29 cellular contexts compared by ENCODE assay signal in the genomic region with DNA sequence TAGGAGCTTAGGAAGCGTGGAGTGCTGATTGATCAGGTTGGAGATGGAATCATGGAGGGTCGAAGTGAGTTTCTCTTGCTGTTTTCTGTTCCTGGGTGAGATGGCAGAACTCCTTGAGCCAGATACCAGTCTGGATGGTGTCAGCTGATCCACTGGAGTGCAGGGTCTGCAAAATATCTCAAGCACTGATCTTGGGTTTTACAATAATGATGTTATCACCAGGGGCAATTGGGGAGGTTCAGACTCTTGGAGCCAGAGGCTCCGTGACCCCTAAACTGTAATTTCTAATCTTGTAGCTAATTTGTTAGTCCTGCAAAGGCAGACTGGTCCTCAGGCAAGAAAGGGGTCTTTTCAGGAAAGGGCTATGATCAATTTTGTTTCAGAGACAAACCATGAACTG.
DNase-seq lines count a peak whose midpoint lies in the region; ATAC-seq and TF ChIP-seq lines count a peak whose summit lies in the region.
"Had no signal": no experiment of that assay in that cellular context is flagged by ENCODE, and none has a peak within 500 bp of the region (broad histone marks: within the 10 kb centered on the region; RNA-seq: fewer than 3 reads in every experiment).

No MANE protein-coding gene starts in this region.

- no peaks in the 10 kb centered on the region for H3K27me3 ChIP-seq in CD4-positive, alpha-beta T cell (ENCODE audit: control insufficient read depth, insufficient read depth, low read length)
- no peaks in the 10 kb centered on the region for H3K27me3 ChIP-seq in naive thymus-derived CD4-positive, alpha-beta T cell (ENCODE audit: control insufficient read depth in 2 of 2, insufficient read depth in 2 of 2, low read length in 2 of 2)
- H3K27me3 ChIP-seq: heart left ventricle, pancreas, right lobe of liver, upper lobe of right lung had no signal

- POLR2A ChIA-PET in activated CD4-positive, alpha-beta T cell treated with anti-CD3 and anti-CD28 coated beads for 36 hours (lab: Charles Lee): no interaction called here
- POLR2A ChIA-PET in activated CD4-positive, alpha-beta T cell treated with anti-CD3 and anti-CD28 coated beads, Interleukin-2, amount 10 ng/mL, durations not matched to agents 7 days and 5 days (lab: Charles Lee): no interaction called here
- POLR2A ChIA-PET in CD4-positive, alpha-beta T cell (lab: Charles Lee): no interaction called here
- POLR2A ChIA-PET in naive thymus-derived CD4-positive, alpha-beta T cell (lab: Charles Lee): no interaction called here

- peaks cover 48% of the 10 kb centered on the region for H3K36me3 Mint-ChIP-seq in activated CD4-positive, alpha-beta T cell treated with anti-CD3 and anti-CD28 coated beads for 36 hours (ENCODE audit: low read depth)
- H3K36me3 Mint-ChIP-seq in activated CD4-positive, alpha-beta T cell treated with anti-CD3 and anti-CD28 coated beads, Interleukin-2, amount 10 ng/mL, durations not matched to agents 7 days and 5 days (ENCODE audit: low read depth): peaks cover 77% of the 10 kb centered on the region
- peaks cover 99% of the 10 kb centered on the region for H3K36me3 Mint-ChIP-seq in CD4-positive, alpha-beta T cell (ENCODE audit: low read depth)
- H3K36me3 Mint-ChIP-seq in activated naive CD8-positive, alpha-beta T cell treated with anti-CD3 and anti-CD28 coated beads for 36 hours: peaks cover 38% of the 10 kb centered on the region
- peaks cover 27 to 65% (median 40%) of the 10 kb centered on the region in 5 donors for H3K36me3 Mint-ChIP-seq in naive thymus-derived CD4-positive, alpha-beta T cell

- H3K9me3 Mint-ChIP-seq in activated CD4-positive, alpha-beta T cell treated with anti-CD3 and anti-CD28 coated beads for 36 hours (ENCODE audit: low read depth): no peaks in the 10 kb centered on the region
- no peaks in the 10 kb centered on the region for H3K9me3 Mint-ChIP-seq in activated CD4-positive, alpha-beta T cell treated with anti-CD3 and anti-CD28 coated beads, Interleukin-2, amount 10 ng/mL, durations not matched to agents 7 days and 5 days
- no peaks in the 10 kb centered on the region for H3K9me3 Mint-ChIP-seq in CD4-positive, alpha-beta T cell
- H3K9me3 Mint-ChIP-seq in activated naive CD8-positive, alpha-beta T cell treated with anti-CD3 and anti-CD28 coated beads for 36 hours: no peaks in the 10 kb centered on the region
- peaks cover 0 to 2% (median 0%) of the 10 kb centered on the region in 11 donors for H3K9me3 Mint-ChIP-seq in naive thymus-derived CD4-positive, alpha-beta T cell
- H3K9me3 Mint-ChIP-seq: activated naive CD4-positive, alpha-beta T cell treated with anti-CD3 and anti-CD28 coated beads, Interleukin-2, amount 10 ng/mL, durations not matched to agents 7 days and 5 days; nephron; T-helper 2 cell treated with Interferon-gamma antibody and Interleukin-4, amounts not matched to agents 5 μg/mL and 100 μg/mL, for 36 hours had no signal

- no peak overlapping the region for H3K4me3 ChIP-seq in naive thymus-derived CD4-positive, alpha-beta T cell (ENCODE audit: low read length)
- H3K4me3 ChIP-seq: heart left ventricle, pancreas, right lobe of liver, SK-N-MC, upper lobe of right lung had no signal

- no peak for DNase-seq in activated CD4-positive, alpha-beta T cell treated with anti-CD3 and anti-CD28 coated beads for 36 hours
- no peak for DNase-seq in activated CD4-positive, alpha-beta T cell treated with anti-CD3 and anti-CD28 coated beads, Interleukin-2, amount 10 ng/mL, durations not matched to agents 7 days and 5 days
- no peak for DNase-seq in CD4-positive, alpha-beta T cell
- no peak for DNase-seq in activated naive CD8-positive, alpha-beta T cell treated with anti-CD3 and anti-CD28 coated beads for 36 hours
- no peak for DNase-seq in naive thymus-derived CD4-positive, alpha-beta T cell
- no peak for DNase-seq in sciatic nerve (ENCODE audit: low spot score)
- DNase-seq in NCI-H2107 (lab: John Stamatoyannopoulos, UW): no peak
- DNase-seq in ACHN: no peak
- DNase-seq: 8988T; activated CD4-positive, alpha-beta T cell treated with anti-CD3 and anti-CD28 coated beads, Interleukin-2, amount 50 U/mL, for 1 hour; activated naive CD4-positive, alpha-beta T cell treated with anti-CD3 and anti-CD28 coated beads, Interleukin-2, amount 10 ng/mL, durations not matched to agents 7 days and 5 days; AML-193; foreskin fibroblast; GDM1; heart left ventricle; left cardiac atrium; mammary epithelial cell; NCI-H1092 treated with DMSO at 0.1 percent for 48 hours; NCI-H187 treated with DMSO at 0.1 percent for 48 hours; NCI-H2227 treated with DMSO at 0.1 percent for 48 hours; pancreas; right lobe of liver; RPMI8226; upper lobe of right lung had no signal

- H3K4me3 Mint-ChIP-seq in activated CD4-positive, alpha-beta T cell treated with anti-CD3 and anti-CD28 coated beads for 36 hours: no peak overlapping the region
- no peak overlapping the region for H3K4me3 Mint-ChIP-seq in activated CD4-positive, alpha-beta T cell treated with anti-CD3 and anti-CD28 coated beads, Interleukin-2, amount 10 ng/mL, durations not matched to agents 7 days and 5 days
- no peak overlapping the region for H3K4me3 Mint-ChIP-seq in CD4-positive, alpha-beta T cell
- H3K4me3 Mint-ChIP-seq in activated naive CD8-positive, alpha-beta T cell treated with anti-CD3 and anti-CD28 coated beads for 36 hours: no peak overlapping the region
- no peak overlapping the region for H3K4me3 Mint-ChIP-seq in naive thymus-derived CD4-positive, alpha-beta T cell
- H3K4me3 Mint-ChIP-seq: activated naive CD4-positive, alpha-beta T cell treated with anti-CD3 and anti-CD28 coated beads, Interleukin-2, amount 10 ng/mL, durations not matched to agents 7 days and 5 days; nephron; T-helper 2 cell treated with Interferon-gamma antibody and Interleukin-4, amounts not matched to agents 5 μg/mL and 100 μg/mL, for 36 hours had no signal

- H3K9me3 ChIP-seq in CD4-positive, alpha-beta T cell (ENCODE audit: control insufficient read depth, low read length): no peaks in the 10 kb centered on the region
- no peaks in the 10 kb centered on the region for H3K9me3 ChIP-seq in naive thymus-derived CD4-positive, alpha-beta T cell (ENCODE audit: control insufficient read depth in 2 of 3, low read length in 3 of 3)
- H3K9me3 ChIP-seq: heart left ventricle, pancreas, right lobe of liver, upper lobe of right lung had no signal

- peaks cover 42 to 94% (median 53%) of the 10 kb centered on the region in 3 experiments for H3K36me3 ChIP-seq in naive thymus-derived CD4-positive, alpha-beta T cell (ENCODE audit: control insufficient read depth in 2 of 3, insufficient read depth in 3 of 3, low read length in 3 of 3)
- H3K36me3 ChIP-seq: pancreas had no signal

- H3K4me1 Mint-ChIP-seq in activated CD4-positive, alpha-beta T cell treated with anti-CD3 and anti-CD28 coated beads for 36 hours: peaks cover 13% of the 10 kb centered on the region
- H3K4me1 Mint-ChIP-seq in activated CD4-positive, alpha-beta T cell treated with anti-CD3 and anti-CD28 coated beads, Interleukin-2, amount 10 ng/mL, durations not matched to agents 7 days and 5 days: peaks cover 6% of the 10 kb centered on the region
- no peaks in the 10 kb centered on the region for H3K4me1 Mint-ChIP-seq in CD4-positive, alpha-beta T cell (ENCODE audit: low read depth)
- peaks cover 12% of the 10 kb centered on the region for H3K4me1 Mint-ChIP-seq in activated naive CD8-positive, alpha-beta T cell treated with anti-CD3 and anti-CD28 coated beads for 36 hours
- peaks cover 6 to 20% (median 14%) of the 10 kb centered on the region in 7 donors for H3K4me1 Mint-ChIP-seq in naive thymus-derived CD4-positive, alpha-beta T cell
- H3K4me1 Mint-ChIP-seq: activated naive CD4-positive, alpha-beta T cell treated with anti-CD3 and anti-CD28 coated beads, Interleukin-2, amount 10 ng/mL, durations not matched to agents 7 days and 5 days had no signal

- CTCF ChIA-PET in activated CD4-positive, alpha-beta T cell treated with anti-CD3 and anti-CD28 coated beads for 36 hours (lab: Charles Lee): interaction anchor here (0.6 to 1.6 kb wide), 4 partner anchors 17 to 176 kb away, joined by 3 to 4 read pairs (median 3); no protein-coding TSS in a partner anchor
- CTCF ChIA-PET in activated CD4-positive, alpha-beta T cell treated with anti-CD3 and anti-CD28 coated beads, Interleukin-2, amount 10 ng/mL, durations not matched to agents 7 days and 5 days (lab: Charles Lee): interaction anchor here (0.7 to 1.3 kb wide), 2 partner anchors 10 to 196 kb away, joined by 3 to 4 read pairs; no protein-coding TSS in a partner anchor
- CTCF ChIA-PET in CD4-positive, alpha-beta T cell (lab: Charles Lee): no interaction called here
- CTCF ChIA-PET in naive thymus-derived CD4-positive, alpha-beta T cell (lab: Charles Lee): no interaction called here

- no peak for TF ChIP-seq CTCF in CD4-positive, alpha-beta T cell (IDR thresholded peaks at IDR 0.05)

- intact Hi-C loops in activated CD4-positive, alpha-beta T cell treated with anti-CD3 and anti-CD28 coated beads for 36 hours (cut with DNase I, micrococcal nuclease): no loop called here
- intact Hi-C loops in CD4-positive, alpha-beta T cell (cut with DNase I, micrococcal nuclease): no loop called here
- intact Hi-C loops in naive thymus-derived CD4-positive, alpha-beta T cell (cut with micrococcal nuclease): loop anchor here in 1 of 2 donors (5.0 kb wide), 1 partner anchor 362 kb away; a partner anchor contains a TSS
- intact Hi-C loops in sciatic nerve (cut with DNase I): no loop called here

- no peaks in the 10 kb centered on the region for H3K27me3 Mint-ChIP-seq in activated CD4-positive, alpha-beta T cell treated with anti-CD3 and anti-CD28 coated beads for 36 hours
- H3K27me3 Mint-ChIP-seq in activated CD4-positive, alpha-beta T cell treated with anti-CD3 and anti-CD28 coated beads, Interleukin-2, amount 10 ng/mL, durations not matched to agents 7 days and 5 days: no peaks in the 10 kb centered on the region
- H3K27me3 Mint-ChIP-seq in CD4-positive, alpha-beta T cell: no peaks in the 10 kb centered on the region
- H3K27me3 Mint-ChIP-seq in activated naive CD8-positive, alpha-beta T cell treated with anti-CD3 and anti-CD28 coated beads for 36 hours: no peaks in the 10 kb centered on the region
- H3K27me3 Mint-ChIP-seq in naive thymus-derived CD4-positive, alpha-beta T cell: no peaks in the 10 kb centered on the region
- H3K27me3 Mint-ChIP-seq: activated naive CD4-positive, alpha-beta T cell treated with anti-CD3 and anti-CD28 coated beads, Interleukin-2, amount 10 ng/mL, durations not matched to agents 7 days and 5 days had no signal

- no peaks in the 10 kb centered on the region for H3K4me1 ChIP-seq in naive thymus-derived CD4-positive, alpha-beta T cell (ENCODE audit: control insufficient read depth in 2 of 2, insufficient read depth in 2 of 2, low read length in 2 of 2)
- H3K4me1 ChIP-seq: pancreas, right lobe of liver, upper lobe of right lung had no signal

- no peak for ATAC-seq in activated CD4-positive, alpha-beta T cell treated with anti-CD3 and anti-CD28 coated beads for 36 hours
- ATAC-seq in CD4-positive, alpha-beta T cell (ENCODE audit: poor library complexity): no peak
- ATAC-seq in naive thymus-derived CD4-positive, alpha-beta T cell: no peak
- no peak for ATAC-seq in sciatic nerve
- ATAC-seq: heart left ventricle, HepG2, left cardiac atrium, pancreas, right lobe of liver, upper lobe of right lung had no signal

- no peak overlapping the region for H3K27ac ChIP-seq in CD4-positive, alpha-beta T cell (ENCODE audit: low read depth, low read length)
- no peak overlapping the region for H3K27ac ChIP-seq in naive thymus-derived CD4-positive, alpha-beta T cell (ENCODE audit: low read depth, low read length)
- H3K27ac ChIP-seq: HL-60, pancreas, right lobe of liver, SK-N-MC, upper lobe of right lung had no signal

- in situ Hi-C loops in ACHN (cut with HindIII; ENCODE audit: low pct_ligation_motif_present, low pct_unique_long_range_greater_than_20kb, low sequenced_read_pairs): no loop called here

- peak overlapping the region; percentile 10 for H3K27ac Mint-ChIP-seq in activated CD4-positive, alpha-beta T cell treated with anti-CD3 and anti-CD28 coated beads for 36 hours
- H3K27ac Mint-ChIP-seq in activated CD4-positive, alpha-beta T cell treated with anti-CD3 and anti-CD28 coated beads, Interleukin-2, amount 10 ng/mL, durations not matched to agents 7 days and 5 days: no peak overlapping the region
- H3K27ac Mint-ChIP-seq in CD4-positive, alpha-beta T cell: peak overlapping the region; percentile 76
- peak overlapping the region; percentile 57 for H3K27ac Mint-ChIP-seq in activated naive CD8-positive, alpha-beta T cell treated with anti-CD3 and anti-CD28 coated beads for 36 hours
- H3K27ac Mint-ChIP-seq in naive thymus-derived CD4-positive, alpha-beta T cell: peak overlapping the region in 8 of 9 donors; percentile 49 to 80 (median 71)
- H3K27ac Mint-ChIP-seq: activated naive CD4-positive, alpha-beta T cell treated with anti-CD3 and anti-CD28 coated beads, Interleukin-2, amount 10 ng/mL, durations not matched to agents 7 days and 5 days; nephron had no signal

Comparison
In these comparisons a context has a peak if more than half of its experiments do, and no peak if none do; other contexts are left out.
1. CTCF ChIA-PET loops: an anchor here in activated CD4-positive, alpha-beta T cell treated with anti-CD3 and anti-CD28 coated beads for 36 hours (0.6 to 1.6 kb wide) and activated CD4-positive, alpha-beta T cell treated with anti-CD3 and anti-CD28 coated beads, Interleukin-2, amount 10 ng/mL, durations not matched to agents 7 days and 5 days (0.7 to 1.3 kb wide); none called in CD4-positive, alpha-beta T cell and naive thymus-derived CD4-positive, alpha-beta T cell.